10 cellular contexts compared by ENCODE assay signal in the genomic region with DNA sequence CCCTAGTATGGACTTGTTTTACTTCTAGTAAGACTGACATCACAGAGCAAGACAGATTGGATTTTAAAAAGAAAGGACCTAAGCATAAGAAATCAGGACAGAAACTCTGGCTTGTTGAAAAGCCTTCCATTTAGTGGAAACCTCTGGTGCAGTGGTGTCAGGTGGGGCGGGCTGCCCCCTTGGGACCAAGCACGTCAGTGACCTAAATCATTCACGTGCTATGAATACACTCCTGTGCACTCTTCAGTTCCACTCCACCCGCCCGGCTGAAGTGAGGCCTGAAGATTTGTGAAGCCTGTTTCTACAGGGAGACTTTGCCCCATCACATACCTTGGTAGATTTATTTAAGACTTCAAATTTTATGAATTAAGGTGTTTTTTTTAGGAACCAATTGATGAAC. TPM values are rescaled to one million over a fixed set of nuclear protein-coding genes. Genes with fewer than 3 reads are reported as not detected.
DNase-seq lines count a peak whose midpoint lies in the region; ATAC-seq, FAIRE-seq and TF ChIP-seq lines count a peak whose summit lies in the region.
"Had no signal": no experiment of that assay in that cellular context is flagged by ENCODE, and none has a peak within 500 bp of the region (broad histone marks: within the 10 kb centered on the region; RNA-seq: fewer than 3 reads in every experiment).

No MANE protein-coding gene starts in this region.

- TF ChIP-seq CTCF in HepG2 (CRISPR knock-in tag; IDR thresholded peaks at IDR 0.05) (peak; percentile 55), right lobe of liver (IDR thresholded peaks at IDR 0.05) (no peak), OCI-LY1 (IDR thresholded peaks at IDR 0.05; ENCODE audit: low read length) (no peak), upper lobe of right lung (IDR thresholded peaks at IDR 0.05) (no peak)

- no peak overlapping the region for H3K9ac ChIP-seq in HepG2 (ENCODE audit: insufficient read depth, low read depth, low read length)
- peak overlapping the region; percentile 37; the same call in 1 of the 2 replicates for H3K9ac ChIP-seq in OCI-LY1 (ENCODE audit: low read length)

- H2AFZ ChIP-seq in HepG2 (ENCODE audit: low read length) (no peak overlapping the region), OCI-LY1 (ENCODE audit: low read length) (no peak overlapping the region)

- no peak overlapping the region for H3K4me3 ChIP-seq in HepG2 (replicated peaks in 1 of 3; ENCODE audit: insufficient read depth in 1 of 3, low read depth in 2 of 3, low read length in 3 of 3)
- no peak overlapping the region for H3K4me3 ChIP-seq in right lobe of liver
- no peak overlapping the region for H3K4me3 ChIP-seq in OCI-LY1 (ENCODE audit: low read depth, low read length, poor library complexity, severe bottlenecking)
- no peak overlapping the region for H3K4me3 ChIP-seq in upper lobe of right lung

- no peaks in the 10 kb centered on the region for H3K9me3 ChIP-seq in HepG2 (ENCODE audit: low read length)
- no peaks in the 10 kb centered on the region for H3K9me3 ChIP-seq in right lobe of liver
- no peaks in the 10 kb centered on the region for H3K9me3 ChIP-seq in OCI-LY1 (ENCODE audit: low read length)
- no peaks in the 10 kb centered on the region for H3K9me3 ChIP-seq in upper lobe of right lung

- peak; percentile 51 for TF ChIP-seq RAD21 in HepG2 (CRISPR knock-in tag; IDR thresholded peaks at IDR 0.05)

- ATAC-seq in HepG2 = peak; percentile 77
- ATAC-seq in right lobe of liver = no peak
- ATAC-seq in HG02840 (IDR thresholded peaks at IDR 0.05; ENCODE audit: low FRiP score, unreplicated experiment) = peak; percentile 59
- ATAC-seq in upper lobe of right lung = peak; percentile 63

- H3F3A ChIP-seq in OCI-LY1 (ENCODE audit: insufficient read depth, low read length) = no peaks in the 10 kb centered on the region

- FAIRE-seq in HepG2 (lab: Jason Lieb, UNC) = no peak

- H3K27me3 ChIP-seq in HepG2 (ENCODE audit: control insufficient read depth in 1 of 2, insufficient read depth in 2 of 2, low read length in 2 of 2) (no peaks in the 10 kb centered on the region), right lobe of liver (no peaks in the 10 kb centered on the region), OCI-LY1 (ENCODE audit: insufficient read depth, low read length) (no peaks in the 10 kb centered on the region), upper lobe of right lung (no peaks in the 10 kb centered on the region)

- no peaks in the 10 kb centered on the region for H3K9me2 ChIP-seq in OCI-LY1 (ENCODE audit: low read depth, low read length)

- H3K4me1 ChIP-seq in HepG2 (ENCODE audit: insufficient read depth, low read length) (0 out of 2 replicates have a peak, but pooled peaks cover 7% of the 10 kb centered on the region), right lobe of liver (no peaks in the 10 kb centered on the region), OCI-LY1 (ENCODE audit: insufficient read depth, low read length, severe bottlenecking) (peaks cover 21% of the 10 kb centered on the region), upper lobe of right lung (no peaks in the 10 kb centered on the region)

- TF ChIP-seq EP300 in HepG2 (IDR thresholded peaks at IDR 0.05; ENCODE audit: low read depth in 2 of 2, low read length in 2 of 2) (no peak), HepG2 (CRISPR knock-in tag; IDR thresholded peaks at IDR 0.05; ENCODE audit: borderline replicate concordance) (no peak)

- peak; percentile 42 for DNase-seq in HepG2 (ENCODE audit: low spot score)
- DNase-seq in right lobe of liver = no peak
- DNase-seq in upper lobe of right lung = no peak
- DNase-seq in stimulated activated CD4-positive, alpha-beta T cell treated with anti-CD3 and anti-CD28 coated beads, Interleukin-1b, Interleukin-23, amount 100 ng/mL, for 48 hours = no peak
- DNase-seq in stimulated activated CD4-positive, alpha-beta T cell treated with anti-CD3 and anti-CD28 coated beads, Interleukin-15, amount 100 ng/mL, for 24 hours = no peak
- DNase-seq in NCI-H1092 treated with DMSO at 0.1 percent for 48 hours (lab: John Stamatoyannopoulos, UW) = no peak
- DNase-seq: activated effector memory CD4-positive, alpha-beta T cell treated with anti-CD3 and anti-CD28 coated beads, Interleukin-2, amount 50 U/mL, for 16 hours; effector memory CD4-positive, alpha-beta T cell had no signal

- peaks cover 0 to 5% of the 10 kb centered on the region in 2 experiments; a peak in 1 of 5 replicates for H3K36me3 ChIP-seq in HepG2 (replicated peaks in 1 of 2; ENCODE audit: control insufficient read depth in 1 of 2, insufficient read depth in 2 of 2, low read length in 2 of 2)
- no peaks in the 10 kb centered on the region for H3K36me3 ChIP-seq in right lobe of liver
- H3K36me3 ChIP-seq in OCI-LY1 (ENCODE audit: insufficient read depth, low read length) = no peaks in the 10 kb centered on the region
- peaks cover 14% of the 10 kb centered on the region for H3K36me3 ChIP-seq in upper lobe of right lung

- WGBS in HepG2 (ENCODE audit: low lambda C conversion rate) = 84% methylated on average over 5 of the region's 5 CpGs
- WGBS in right lobe of liver (ENCODE audit: insufficient coverage, low coverage, low lambda C conversion rate, missing lambda C conversion rate) = 90% methylated on average over 5 of the region's 5 CpGs

- H3K4me2 ChIP-seq in HepG2 (ENCODE audit: low read depth, low read length) (no peak overlapping the region), OCI-LY1 (ENCODE audit: low read length) (peak overlapping the region; percentile 29; the same call in 1 of the 2 replicates)

- H3K27ac ChIP-seq in HepG2 (ENCODE audit: extremely low read length, insufficient read depth, low read length) (no peak overlapping the region), right lobe of liver (no peak overlapping the region), OCI-LY1 (ENCODE audit: low read depth, low read length, poor library complexity, severe bottlenecking) (peak overlapping the region; percentile 54), upper lobe of right lung (no peak overlapping the region)

- POLR2A ChIA-PET in HepG2 (lab: Yijun Ruan, JAX) = interaction anchor here (2.7 kb wide), 1 partner anchor 58 kb away, joined by 16 read pairs; the partner anchor contains the start of gene STRN3

- intact Hi-C loops in HepG2 (cut with micrococcal nuclease; ENCODE audit: unreplicated experiment) = loop anchor here (5.0 kb wide), 1 partner anchor 147 kb away; no protein-coding TSS in a partner anchor
- intact Hi-C loops in right lobe of liver (cut with DNase I) = loop anchor here (10.0 kb wide), 1 partner anchor 100 kb away; no protein-coding TSS in a partner anchor
- intact Hi-C loops in upper lobe of right lung (cut with DNase I) = loop anchor here (10.0 kb wide), 1 partner anchor 100 kb away; no protein-coding TSS in a partner anchor

- H4K20me1 ChIP-seq in HepG2 (ENCODE audit: insufficient read depth, low read length) (no peaks in the 10 kb centered on the region), OCI-LY1 (ENCODE audit: insufficient read depth, low read length) (no peaks in the 10 kb centered on the region)

- CTCF ChIA-PET in HepG2 (lab: Yijun Ruan, JAX; ENCODE audit: low intra/inter-chr PET ratio, low total read pairs) = interaction anchor here (1.5 kb wide), 1 partner anchor 104 kb away, joined by 15 read pairs; no protein-coding TSS in a partner anchor

- no peaks in the 10 kb centered on the region for H3K79me2 ChIP-seq in HepG2 (ENCODE audit: insufficient read depth, low read length)
- no peaks in the 10 kb centered on the region for H3K79me2 ChIP-seq in OCI-LY1 (ENCODE audit: insufficient read depth, low read length)

- in situ Hi-C loops in HepG2 (cut with HindIII; ENCODE audit: extremely low pct_ligation_motif_present, low pct_unique_long_range_greater_than_20kb) = loop anchor here (5.0 to 10.0 kb wide), 2 partner anchors 60 to 102 kb away; partner anchors contain the start of genes AP4S1 and STRN3

- no TSS peak for BruUV-seq in HepG2 (replicated peaks; lab: Mats Ljungman, UMichigan)

- no peak for TF ChIP-seq POLR2A in HepG2 (IDR thresholded peaks at IDR 0.05; ENCODE audit: insufficient read depth in 1 of 2, low read depth in 2 of 2, low read length in 2 of 2)
- TF ChIP-seq POLR2A in right lobe of liver (IDR thresholded peaks at IDR 0.05) = no peak

RNA-seq across cellular contexts. Expression of gene STRN3, which starts 58.2 kb away (rescaled TPM):
- total RNA-seq in HepG2 (2016; rRNA removed; fragmentation: Illumina TruSeq; extraction: Trizol) (123 and 135 TPM in 2 replicates), right lobe of liver (10 to 100 TPM; 19.5 to 28.0 (median 21.5) TPM), upper lobe of right lung (35.0 TPM)
- 98.8 and 127 TPM in 2 replicates for total RNA-seq in HepG2 (2016; cell fraction: cytosol; rRNA removed; fragmentation: Illumina TruSeq; extraction: Trizol; ENCODE audit: low read depth)
- 127 and 145 TPM in 2 replicates for total RNA-seq in HepG2 (2016; cell fraction: insoluble cytoplasmic fraction; rRNA removed; fragmentation: Illumina TruSeq; extraction: Trizol)
- total RNA-seq in HepG2 (2016; cell fraction: membrane; rRNA removed; fragmentation: Illumina TruSeq; extraction: Trizol) = 62.4 and 67.2 TPM in 2 replicates
- 136 and 152 TPM in 2 replicates for total RNA-seq in HepG2 (2016; cell fraction: nucleus; rRNA removed; fragmentation: Illumina TruSeq; extraction: Trizol)
- polyA plus RNA-seq in HepG2 (2011; rRNA removed) = 44.9 and 49.4 TPM in 2 replicates
- 17.6 and 28.4 TPM in 2 replicates for polyA plus RNA-seq in HepG2 (2011; cell fraction: cytosol; rRNA removed)
- polyA plus RNA-seq in HepG2 (2011; cell fraction: nucleus; rRNA removed) = 37.0 and 38.5 TPM in 2 replicates
- 57.6 and 63.3 TPM in 2 replicates for polyA plus RNA-seq in HepG2 (2012)
- polyA plus RNA-seq in HepG2 (2016; cell fraction: cytosol; fragmentation: Illumina TruSeq; extraction: Trizol; ENCODE audit: low read depth) = 1.6 and 2.2 TPM in 2 replicates
- polyA plus RNA-seq in HepG2 (2016; cell fraction: insoluble cytoplasmic fraction; fragmentation: Illumina TruSeq; extraction: Trizol; ENCODE audit: low read depth) = 83.4 and 92.4 TPM in 2 replicates
- 9.6 and 10.8 TPM in 2 replicates for polyA plus RNA-seq in HepG2 (2016; cell fraction: membrane; fragmentation: Illumina TruSeq; extraction: Trizol; ENCODE audit: low read depth)
- 89.5 and 94.1 TPM in 2 replicates for polyA plus RNA-seq in HepG2 (2016; cell fraction: nucleus; fragmentation: Illumina TruSeq; extraction: Trizol; ENCODE audit: insufficient read depth, low read depth)
- 16.3 and 63.5 TPM in 2 replicates for polyA minus RNA-seq in HepG2 (2011; rRNA and poly(A)+ RNA removed; ENCODE audit: low replicate concordance)
- 84.7 and 102 TPM in 2 replicates for polyA minus RNA-seq in HepG2 (2011; cell fraction: cytosol; rRNA and poly(A)+ RNA removed)
- 292 and 316 TPM in 2 replicates for polyA minus RNA-seq in HepG2 (2011; cell fraction: nucleus; rRNA and poly(A)+ RNA removed)

RNA-seq across cellular contexts. Expression of gene AP4S1, which starts 58.9 kb away (rescaled TPM):
- 21.1 and 22.4 TPM in 2 replicates for total RNA-seq in HepG2 (2016; rRNA removed; fragmentation: Illumina TruSeq; extraction: Trizol)
- 13.0 and 13.5 TPM in 2 replicates for total RNA-seq in HepG2 (2016; cell fraction: cytosol; rRNA removed; fragmentation: Illumina TruSeq; extraction: Trizol; ENCODE audit: low read depth)
- 20.7 and 22.3 TPM in 2 replicates for total RNA-seq in HepG2 (2016; cell fraction: insoluble cytoplasmic fraction; rRNA removed; fragmentation: Illumina TruSeq; extraction: Trizol)
- total RNA-seq in HepG2 (2016; cell fraction: membrane; rRNA removed; fragmentation: Illumina TruSeq; extraction: Trizol) = 18.6 and 18.9 TPM in 2 replicates
- 16.1 and 23.9 TPM in 2 replicates for total RNA-seq in HepG2 (2016; cell fraction: nucleus; rRNA removed; fragmentation: Illumina TruSeq; extraction: Trizol)
- polyA plus RNA-seq in HepG2 (2011; rRNA removed) = 3.9 and 4.2 TPM in 2 replicates
- 2.7 and 4.3 TPM in 2 replicates for polyA plus RNA-seq in HepG2 (2011; cell fraction: cytosol; rRNA removed)
- 4.0 and 5.7 TPM in 2 replicates for polyA plus RNA-seq in HepG2 (2011; cell fraction: nucleus; rRNA removed)
- 8.4 and 10.9 TPM in 2 replicates for polyA plus RNA-seq in HepG2 (2012)
- 12.3 and 14.0 TPM in 2 replicates for polyA plus RNA-seq in HepG2 (2016; cell fraction: cytosol; fragmentation: Illumina TruSeq; extraction: Trizol; ENCODE audit: low read depth)
- 22.9 and 29.9 TPM in 2 replicates for polyA plus RNA-seq in HepG2 (2016; cell fraction: insoluble cytoplasmic fraction; fragmentation: Illumina TruSeq; extraction: Trizol; ENCODE audit: low read depth)
- polyA plus RNA-seq in HepG2 (2016; cell fraction: membrane; fragmentation: Illumina TruSeq; extraction: Trizol; ENCODE audit: low read depth) = 16.3 and 16.6 TPM in 2 replicates
- 18.7 and 24.5 TPM in 2 replicates for polyA plus RNA-seq in HepG2 (2016; cell fraction: nucleus; fragmentation: Illumina TruSeq; extraction: Trizol; ENCODE audit: insufficient read depth, low read depth)
- polyA minus RNA-seq in HepG2 (2011; rRNA and poly(A)+ RNA removed; ENCODE audit: low replicate concordance) = 5.4 and 7.3 TPM in 2 replicates
- 3.7 and 4.5 TPM in 2 replicates for polyA minus RNA-seq in HepG2 (2011; cell fraction: cytosol; rRNA and poly(A)+ RNA removed)
- 13.8 and 15.0 TPM in 2 replicates for polyA minus RNA-seq in HepG2 (2011; cell fraction: nucleus; rRNA and poly(A)+ RNA removed)
- total RNA-seq in right lobe of liver = 1 to 10 TPM; 2.0 to 5.3 (median 2.5) TPM
- total RNA-seq in upper lobe of right lung = 7.1 TPM

Comparison
In these comparisons a context has a peak if more than half of its experiments do, and no peak if none do; other contexts are left out.
1. ATAC-seq: peak in HepG2 (single experiment), HG02840 (single experiment) and upper lobe of right lung (single experiment); none in right lobe of liver (0 of 4).